In genomic region chr15:98785796-98786581, GRCh38 we compare ENCODE assay signal across 8 cellular contexts.
DNase-seq lines count a peak whose midpoint lies in the region; ATAC-seq, FAIRE-seq and TF ChIP-seq lines count a peak whose summit lies in the region.

No MANE protein-coding gene starts in this region.

- H3K36me3 Mint-ChIP-seq in endodermal cell (ENCODE audit: low read depth) = no peaks in the 10 kb centered on the region
- no peaks in the 10 kb centered on the region for H3K36me3 Mint-ChIP-seq in effector memory CD8-positive, alpha-beta T cell (ENCODE audit: insufficient read depth)
- H3K36me3 Mint-ChIP-seq in Caco-2 (ENCODE audit: insufficient read depth, unreplicated experiment) = peaks cover 6% of the 10 kb centered on the region

- H3K4me3 Mint-ChIP-seq in endodermal cell = no peak overlapping the region
- no peak overlapping the region for H3K4me3 Mint-ChIP-seq in effector memory CD8-positive, alpha-beta T cell
- no peak overlapping the region for H3K4me3 Mint-ChIP-seq in Caco-2 (ENCODE audit: unreplicated experiment)

- peak overlapping the region; percentile 61 for H3K4me2 ChIP-seq in A549

- no peak for TF ChIP-seq CTCF in A549 (IDR thresholded peaks at IDR 0.05)
- TF ChIP-seq CTCF in endodermal cell (conservative IDR thresholded peaks at IDR 0.05) = no peak
- no peak for TF ChIP-seq CTCF in Caco-2 (IDR thresholded peaks at IDR 0.05; ENCODE audit: insufficient read depth in 1 of 2, low read depth in 1 of 2, low read length in 1 of 2, severe bottlenecking in 1 of 2, unreplicated experiment in 1 of 2)

- H3K9ac ChIP-seq in endodermal cell (ENCODE audit: extremely low read depth, low read length, poor library complexity, severe bottlenecking) = no peak overlapping the region

- POLR2A ChIA-PET in A549 (lab: Yijun Ruan, JAX) = no interaction called here
- POLR2A ChIA-PET in Caco-2 (lab: Charles Lee) = no interaction called here

- CTCF ChIA-PET in A549 (lab: Yijun Ruan, JAX) = interaction anchor here (0.9 to 1.5 kb wide), 4 partner anchors 8 to 73 kb away, joined by 3 read pairs; no protein-coding TSS in a partner anchor
- CTCF ChIA-PET in Caco-2 (lab: Charles Lee) = interaction anchor here (1.0 kb wide), 1 partner anchor 64 kb away, joined by 3 read pairs; no protein-coding TSS in a partner anchor

- H3K4me3 ChIP-seq in A549 (no peak overlapping the region), endodermal cell (ENCODE audit: low read length) (peak overlapping the region; percentile 6), Caco-2 (ENCODE audit: low read depth, low read length) (no peak overlapping the region)

- ATAC-seq in A549 = peak in 1 of 2 experiments; percentile 39; a peak in 3 of 6 replicates
- peak; percentile 66 for ATAC-seq in GM19455 (IDR thresholded peaks at IDR 0.05; ENCODE audit: unreplicated experiment)
- ATAC-seq in HG03521 (IDR thresholded peaks at IDR 0.05; ENCODE audit: unreplicated experiment) = peak; percentile 73
- no peak for ATAC-seq in effector memory CD8-positive, alpha-beta T cell (replicated peaks)
- ATAC-seq in HG02571 (IDR thresholded peaks at IDR 0.05; ENCODE audit: unreplicated experiment) = no peak

- TF ChIP-seq RAD21 in A549 (conservative IDR thresholded peaks at IDR 0.05 in 1 of 2, IDR thresholded peaks at IDR 0.05 in 1 of 2) = no peak

- peak overlapping the region; percentile 86 for H3K27ac Mint-ChIP-seq in endodermal cell
- H3K27ac Mint-ChIP-seq in effector memory CD8-positive, alpha-beta T cell = no peak overlapping the region
- H3K27ac Mint-ChIP-seq in Caco-2 (ENCODE audit: unreplicated experiment) = no peak overlapping the region

- H3K27me3 Mint-ChIP-seq in endodermal cell (ENCODE audit: insufficient read depth) (no peaks in the 10 kb centered on the region), Caco-2 (ENCODE audit: insufficient read depth, unreplicated experiment) (no peaks in the 10 kb centered on the region)
- H3K27me3 Mint-ChIP-seq in effector memory CD8-positive, alpha-beta T cell = peaks cover 11 to 26% of the 10 kb centered on the region in 2 donors

- H3K27ac ChIP-seq in A549 (peak overlapping the region; percentile 64 to 82), endodermal cell (ENCODE audit: low read depth, low read length) (peak overlapping the region; percentile 83)

- H3K36me3 ChIP-seq in endodermal cell (ENCODE audit: control insufficient read depth, insufficient read depth, low read length) (no peaks in the 10 kb centered on the region), Caco-2 (ENCODE audit: control insufficient read depth, insufficient read depth, low read length) (no peaks in the 10 kb centered on the region)

- H3K4me1 Mint-ChIP-seq in endodermal cell = peaks cover 73% of the 10 kb centered on the region
- H3K4me1 Mint-ChIP-seq in effector memory CD8-positive, alpha-beta T cell (ENCODE audit: low read depth in 2 of 2) = peaks cover 2 to 3% of the 10 kb centered on the region in 2 donors
- H3K4me1 Mint-ChIP-seq in Caco-2 (ENCODE audit: low read depth, unreplicated experiment) = peaks cover 24% of the 10 kb centered on the region

- no TSS peak for BruUV-seq in Caco-2 (replicated peaks; lab: Mats Ljungman, UMichigan)

- TF ChIP-seq POLR2A in A549 (IDR thresholded peaks at IDR 0.05; ENCODE audit: low read length) = no peak

- H3K9me3 ChIP-seq in A549 (no peaks in the 10 kb centered on the region), endodermal cell (ENCODE audit: control insufficient read depth, low read length) (no peaks in the 10 kb centered on the region), Caco-2 (no peaks in the 10 kb centered on the region)

- H3K9me3 Mint-ChIP-seq in endodermal cell (no peaks in the 10 kb centered on the region), Caco-2 (ENCODE audit: unreplicated experiment) (no peaks in the 10 kb centered on the region)
- no peaks in the 10 kb centered on the region for H3K9me3 Mint-ChIP-seq in effector memory CD8-positive, alpha-beta T cell

- H3K4me1 ChIP-seq in A549 (peaks cover 100% of the 10 kb centered on the region), endodermal cell (ENCODE audit: control insufficient read depth, insufficient read depth, low read length) (peaks cover 28% of the 10 kb centered on the region), Caco-2 (peaks cover 36% of the 10 kb centered on the region)

- TF ChIP-seq EP300 in A549 (IDR thresholded peaks at IDR 0.05) = no peak

- intact Hi-C loops in Caco-2 (cut with micrococcal nuclease; ENCODE audit: unreplicated experiment) = no loop called here

- WGBS in A549 (ENCODE audit: missing lambda C conversion rate) = 38% methylated on average over 9 of the region's 9 CpGs
- 50 to 51% methylated on average over 9 of the region's 9 CpGs for WGBS in endodermal cell (ENCODE audit: insufficient coverage in 1 of 2, insufficient read length in 1 of 2), 2 experiments

- DNase-seq in A549 (ENCODE audit: low read depth in 1 of 2, low spot score in 1 of 2) (peak in 1 of 2 experiments; percentile 50), endodermal cell (peak; percentile 82), Caco-2 (no peak), dedifferentiated amniotic fluid mesenchymal stem cell (ENCODE audit: extremely low spot score) (no peak)
- DNase-seq in effector memory CD8-positive, alpha-beta T cell = no peak

- peak; percentile 54 for FAIRE-seq in A549 (lab: Jason Lieb, UNC)

- no peaks in the 10 kb centered on the region for H3K27me3 ChIP-seq in endodermal cell (ENCODE audit: control insufficient read depth, insufficient read depth, low read length, poor library complexity, severe bottlenecking)
- no peaks in the 10 kb centered on the region for H3K27me3 ChIP-seq in Caco-2 (replicated peaks; ENCODE audit: control insufficient read depth, insufficient read depth, low read length)

TF ChIP-seq in A549, 52 proteins besides CTCF, POLR2A, EP300 and RAD21:
- TF ChIP-seq MAX (IDR thresholded peaks at IDR 0.05) (peak; percentile 62), MAFK (IDR thresholded peaks at IDR 0.05; ENCODE audit: partially characterized antibody) (no peak)

Comparison
In these comparisons a context has a peak if more than half of its experiments do, and no peak if none do; other contexts are left out.
1. ATAC-seq: peak in GM19455 (single experiment) and HG03521 (single experiment); none in effector memory CD8-positive, alpha-beta T cell (single experiment) and HG02571 (single experiment).